8 cellular contexts compared by ENCODE assay signal in the genomic region with DNA sequence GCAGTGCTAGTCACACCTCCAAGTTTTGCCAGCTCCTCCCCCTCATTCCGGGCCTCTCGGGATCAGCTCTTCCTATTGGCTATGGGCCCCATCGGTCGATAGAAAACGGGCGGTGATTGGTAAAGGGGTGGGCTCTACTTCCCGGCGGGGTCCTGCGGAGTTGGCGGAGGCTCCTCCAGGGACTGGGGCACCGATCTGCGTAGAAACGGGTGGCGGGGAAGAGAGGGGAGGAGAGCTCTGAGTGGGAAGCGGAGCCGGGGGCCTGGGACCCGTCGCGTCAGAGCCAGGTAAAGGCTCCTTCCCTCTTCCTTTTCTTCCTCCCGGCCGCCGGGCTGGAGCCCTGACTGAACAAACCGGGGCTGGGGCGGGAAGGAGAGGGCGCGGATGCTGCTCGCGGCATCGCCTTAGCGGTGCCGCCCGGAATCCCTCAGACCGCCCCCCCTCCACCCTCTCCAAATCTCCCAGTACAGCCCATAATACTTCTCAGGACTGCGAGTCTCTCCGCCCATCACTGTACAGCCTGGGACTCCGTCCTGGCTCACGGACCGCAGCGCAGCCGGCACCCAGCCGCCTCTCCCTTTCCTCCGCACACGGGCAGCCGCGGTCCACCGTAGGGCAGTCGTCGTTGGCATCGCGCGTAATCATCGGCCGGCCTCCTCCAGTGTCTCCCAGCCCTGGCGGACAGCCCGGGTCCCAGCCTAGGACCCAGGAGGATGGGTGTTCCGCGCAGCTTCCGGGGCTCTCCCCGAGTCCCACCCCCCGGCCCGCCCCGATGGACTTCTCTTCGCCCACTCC. TPM values are rescaled to one million over a fixed set of nuclear protein-coding genes. Genes with fewer than 3 reads are reported as not detected.
DNase-seq lines count a peak whose midpoint lies in the region; ATAC-seq and TF ChIP-seq lines count a peak whose summit lies in the region.
"Not testable (repeated sequence)": the region's sequence is repeated elsewhere in the genome, so short reads cannot be mapped to it uniquely, and the experiment has no call there.

Gene SRGAP2 (plus strand): TSS at position 178 of the 795 bp plus-strand sequence. CDS start 2,430 bp downstream, outside the sequence.

- H3K27me3 Mint-ChIP-seq in nephron (ENCODE audit: low read depth) = not testable (repeated sequence)

- not testable (repeated sequence) for TF ChIP-seq CTCF in foreskin keratinocyte (conservative IDR thresholded peaks at IDR 0.05); nephron (IDR thresholded peaks at IDR 0.05; ENCODE audit: unreplicated experiment in 3 of 3)

- peak within 1 kb of the TSS; percentile 86 to 87 (median 87) for H3K4me3 Mint-ChIP-seq in nephron

- not testable (repeated sequence) for H3K27me3 ChIP-seq in foreskin keratinocyte

- DNase-seq in DMS53 treated with DMSO at 0.1 percent for 48 hours (lab: John Stamatoyannopoulos, UW; ENCODE audit: unreplicated experiment) = peak; percentile 22
- DNase-seq in NCI-H1417 (lab: John Stamatoyannopoulos, UW) = peak; percentile 45 to 74 (median 69)
- DNase-seq in T-helper 1 cell = peak; percentile 17 to 63 (median 29)
- peak; percentile 27 for DNase-seq in activated naive CD4-positive, alpha-beta T cell treated with anti-CD3 and anti-CD28 coated beads, Interleukin-2, amount 50 U/mL, for 16 hours
- peak; percentile 38 to 63 for DNase-seq in foreskin keratinocyte
- peak; percentile 9 for DNase-seq in stimulated activated CD8-positive, alpha-beta memory T cell treated with anti-CD3 and anti-CD28 coated beads, Interleukin-7, amount 100 ng/mL, for 24 hours (ENCODE audit: low read depth)

- peak within 1 kb of the TSS in 1 of 3 experiments; percentile 49 for H3K27ac Mint-ChIP-seq in nephron

- H3K27ac ChIP-seq in foreskin keratinocyte = not testable (repeated sequence)

- not testable (repeated sequence) for H3K36me3 Mint-ChIP-seq in nephron (ENCODE audit: low read depth)

- not testable (repeated sequence) for H3K4me1 ChIP-seq in foreskin keratinocyte

- not testable (repeated sequence) for H3K4me1 Mint-ChIP-seq in nephron

- ATAC-seq in HG02571 (IDR thresholded peaks at IDR 0.05; ENCODE audit: unreplicated experiment) (peak; percentile 4), foreskin keratinocyte (peak; percentile 35)

- not testable (repeated sequence) for H3K9me3 Mint-ChIP-seq in nephron

RNA-seq across cellular contexts. Expression of gene SRGAP2, which starts in this region (rescaled TPM):
- 41.8 and 48.9 TPM in 2 replicates for total RNA-seq in foreskin keratinocyte
- 11.4 and 12.1 TPM in 2 replicates for polyA plus RNA-seq in foreskin keratinocyte

Comparison
In these comparisons a context has a peak if more than half of its experiments do, and no peak if none do; other contexts are left out.
1. DNase-seq: peak in every context shown above with its lines; median percentile 69 in NCI-H1417; 50 in foreskin keratinocyte; 29 in T-helper 1 cell; 27 in activated naive CD4-positive, alpha-beta T cell treated with anti-CD3 and anti-CD28 coated beads, Interleukin-2, amount 50 U/mL, for 16 hours; 22 in DMS53 treated with DMSO at 0.1 percent for 48 hours; 9 in stimulated activated CD8-positive, alpha-beta memory T cell treated with anti-CD3 and anti-CD28 coated beads, Interleukin-7, amount 100 ng/mL, for 24 hours.